In the genomic region with DNA sequence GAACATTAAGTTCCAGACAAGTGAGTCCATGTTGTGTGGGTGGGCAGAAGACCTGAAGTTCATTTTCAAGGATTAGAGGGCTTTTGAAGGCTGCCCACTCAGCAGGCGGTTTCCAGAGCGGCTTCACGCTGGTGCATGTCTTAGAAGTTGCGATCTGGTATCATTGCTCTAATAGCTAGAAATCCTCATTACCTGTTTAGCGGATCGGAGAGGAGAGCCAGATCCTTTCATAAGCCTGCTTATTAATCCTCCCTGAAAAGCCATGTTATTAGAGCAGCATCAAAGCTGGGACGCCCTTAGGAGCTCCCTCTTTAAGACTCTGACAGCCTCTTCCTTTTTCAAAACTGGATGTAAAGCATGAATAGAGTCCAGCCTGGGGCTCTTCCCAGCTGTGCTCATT, we compare ENCODE assay signal across 1 cellular context.
TF ChIP-seq lines count a peak whose summit lies in the region.

No MANE protein-coding gene starts in this region.

TF ChIP-seq in GM12878, 131 proteins besides CTCF, POLR2A, EP300 and RAD21:
- TF ChIP-seq KDM1A (IDR thresholded peaks at IDR 0.05; ENCODE audit: borderline replicate concordance) = no peak
- TF ChIP-seq, protein P1, sequence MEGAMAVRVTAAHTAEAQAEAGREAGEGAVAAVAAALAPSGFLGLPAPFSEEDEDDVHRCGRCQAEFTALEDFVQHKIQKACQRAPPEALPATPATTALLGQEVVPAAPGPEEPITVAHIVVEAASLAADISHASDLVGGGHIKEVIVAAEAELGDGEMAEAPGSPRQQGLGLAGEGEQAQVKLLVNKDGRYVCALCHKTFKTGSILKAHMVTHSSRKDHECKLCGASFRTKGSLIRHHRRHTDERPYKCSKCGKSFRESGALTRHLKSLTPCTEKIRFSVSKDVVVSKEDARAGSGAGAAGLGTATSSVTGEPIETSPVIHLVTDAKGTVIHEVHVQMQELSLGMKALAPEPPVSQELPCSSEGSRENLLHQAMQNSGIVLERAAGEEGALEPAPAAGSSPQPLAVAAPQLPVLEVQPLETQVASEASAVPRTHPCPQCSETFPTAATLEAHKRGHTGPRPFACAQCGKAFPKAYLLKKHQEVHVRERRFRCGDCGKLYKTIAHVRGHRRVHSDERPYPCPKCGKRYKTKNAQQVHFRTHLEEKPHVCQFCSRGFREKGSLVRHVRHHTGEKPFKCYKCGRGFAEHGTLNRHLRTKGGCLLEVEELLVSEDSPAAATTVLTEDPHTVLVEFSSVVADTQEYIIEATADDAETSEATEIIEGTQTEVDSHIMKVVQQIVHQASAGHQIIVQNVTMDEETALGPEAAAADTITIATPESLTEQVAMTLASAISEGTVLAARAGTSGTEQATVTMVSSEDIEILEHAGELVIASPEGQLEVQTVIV (IDR thresholded peaks at IDR 0.05; ENCODE audit: borderline replicate concordance, partially characterized antibody) = no peak
- no peak for TF ChIP-seq TCF12 (IDR thresholded peaks at IDR 0.05; ENCODE audit: low read depth, low read length)
- TF ChIP-seq, protein P2, sequence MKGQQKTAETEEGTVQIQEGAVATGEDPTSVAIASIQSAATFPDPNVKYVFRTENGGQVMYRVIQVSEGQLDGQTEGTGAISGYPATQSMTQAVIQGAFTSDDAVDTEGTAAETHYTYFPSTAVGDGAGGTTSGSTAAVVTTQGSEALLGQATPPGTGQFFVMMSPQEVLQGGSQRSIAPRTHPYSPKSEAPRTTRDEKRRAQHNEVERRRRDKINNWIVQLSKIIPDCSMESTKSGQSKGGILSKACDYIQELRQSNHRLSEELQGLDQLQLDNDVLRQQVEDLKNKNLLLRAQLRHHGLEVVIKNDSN (IDR thresholded peaks at IDR 0.05; ENCODE audit: borderline replicate concordance, extremely low read length, insufficient read depth, low read depth, low read length) = no peak
- no peak for TF ChIP-seq ZNF592 (IDR thresholded peaks at IDR 0.05)
- TF ChIP-seq, protein P3, sequence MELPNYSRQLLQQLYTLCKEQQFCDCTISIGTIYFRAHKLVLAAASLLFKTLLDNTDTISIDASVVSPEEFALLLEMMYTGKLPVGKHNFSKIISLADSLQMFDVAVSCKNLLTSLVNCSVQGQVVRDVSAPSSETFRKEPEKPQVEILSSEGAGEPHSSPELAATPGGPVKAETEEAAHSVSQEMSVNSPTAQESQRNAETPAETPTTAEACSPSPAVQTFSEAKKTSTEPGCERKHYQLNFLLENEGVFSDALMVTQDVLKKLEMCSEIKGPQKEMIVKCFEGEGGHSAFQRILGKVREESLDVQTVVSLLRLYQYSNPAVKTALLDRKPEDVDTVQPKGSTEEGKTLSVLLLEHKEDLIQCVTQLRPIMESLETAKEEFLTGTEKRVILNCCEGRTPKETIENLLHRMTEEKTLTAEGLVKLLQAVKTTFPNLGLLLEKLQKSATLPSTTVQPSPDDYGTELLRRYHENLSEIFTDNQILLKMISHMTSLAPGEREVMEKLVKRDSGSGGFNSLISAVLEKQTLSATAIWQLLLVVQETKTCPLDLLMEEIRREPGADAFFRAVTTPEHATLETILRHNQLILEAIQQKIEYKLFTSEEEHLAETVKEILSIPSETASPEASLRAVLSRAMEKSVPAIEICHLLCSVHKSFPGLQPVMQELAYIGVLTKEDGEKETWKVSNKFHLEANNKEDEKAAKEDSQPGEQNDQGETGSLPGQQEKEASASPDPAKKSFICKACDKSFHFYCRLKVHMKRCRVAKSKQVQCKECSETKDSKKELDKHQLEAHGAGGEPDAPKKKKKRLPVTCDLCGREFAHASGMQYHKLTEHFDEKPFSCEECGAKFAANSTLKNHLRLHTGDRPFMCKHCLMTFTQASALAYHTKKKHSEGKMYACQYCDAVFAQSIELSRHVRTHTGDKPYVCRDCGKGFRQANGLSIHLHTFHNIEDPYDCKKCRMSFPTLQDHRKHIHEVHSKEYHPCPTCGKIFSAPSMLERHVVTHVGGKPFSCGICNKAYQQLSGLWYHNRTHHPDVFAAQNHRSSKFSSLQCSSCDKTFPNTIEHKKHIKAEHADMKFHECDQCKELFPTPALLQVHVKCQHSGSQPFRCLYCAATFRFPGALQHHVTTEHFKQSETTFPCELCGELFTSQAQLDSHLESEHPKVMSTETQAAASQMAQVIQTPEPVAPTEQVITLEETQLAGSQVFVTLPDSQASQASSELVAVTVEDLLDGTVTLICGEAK (IDR thresholded peaks at IDR 0.05; ENCODE audit: borderline replicate concordance) = no peak
- TF ChIP-seq BACH1 (IDR thresholded peaks at IDR 0.05; ENCODE audit: borderline replicate concordance) = no peak
- no peak for TF ChIP-seq EGR1 (IDR thresholded peaks at IDR 0.05; ENCODE audit: borderline replicate concordance in 1 of 2, low read depth in 2 of 2, low read length in 2 of 2)
